Comparison of ENCODE assay signal across 8 cellular contexts in the genomic region with DNA sequence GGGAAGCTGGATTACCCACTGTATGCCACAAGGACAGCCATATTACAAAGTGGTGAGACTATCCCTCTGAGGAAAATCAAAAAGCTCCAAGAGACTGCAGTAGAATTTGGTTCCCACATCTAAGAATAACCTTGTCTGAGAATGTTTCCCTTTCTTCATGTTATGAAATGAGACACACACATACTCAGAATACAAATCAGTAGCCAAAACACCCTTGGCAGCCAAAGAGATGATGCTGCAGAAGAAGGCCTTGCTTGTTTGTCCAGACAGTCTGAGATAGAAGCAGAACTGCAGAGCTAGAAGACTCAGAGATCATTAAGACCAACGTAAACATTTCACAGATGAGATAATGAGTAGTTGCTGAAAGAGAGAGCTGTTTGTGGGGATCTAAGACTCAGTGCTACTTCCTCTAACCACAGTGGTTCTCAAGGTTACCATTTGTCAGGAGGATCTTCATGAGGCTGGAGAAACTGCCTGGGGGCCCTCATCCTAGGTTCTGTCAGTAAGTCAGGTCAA. TPM values are rescaled to one million over a fixed set of nuclear protein-coding genes. Genes with fewer than 3 reads are reported as not detected.
DNase-seq lines count a peak whose midpoint lies in the region; ATAC-seq and TF ChIP-seq lines count a peak whose summit lies in the region.

No MANE protein-coding gene starts in this region.

- TF ChIP-seq POLR2A in gastroesophageal sphincter (IDR thresholded peaks at IDR 0.05), result no peak

- H3K27ac ChIP-seq in gastroesophageal sphincter, result peak overlapping the region in 3 of 4 donors; percentile 29 to 39 (median 35)
- H3K27ac ChIP-seq in skin epidermis, result peak overlapping the region in 17 of 21 experiments; percentile 2 to 79 (median 49)

- ATAC-seq in GM21786 (IDR thresholded peaks at IDR 0.05; ENCODE audit: unreplicated experiment) (peak; percentile 55), T-helper 17 cell (no peak), gastroesophageal sphincter (peak; percentile 39), GM18511 (IDR thresholded peaks at IDR 0.05; ENCODE audit: unreplicated experiment) (no peak), HG03521 (IDR thresholded peaks at IDR 0.05; ENCODE audit: unreplicated experiment) (no peak), HG03280 (IDR thresholded peaks at IDR 0.05; ENCODE audit: unreplicated experiment) (no peak)

- H3K4me3 ChIP-seq in gastroesophageal sphincter (no peak overlapping the region), skin epidermis (no peak overlapping the region)

- TF ChIP-seq CTCF in gastroesophageal sphincter (IDR thresholded peaks at IDR 0.05), result no peak

- WGBS in gastroesophageal sphincter (ENCODE audit: low coverage in 1 of 2), 2 donors, result 20% methylated on average over 1 of the region's 1 CpG; no CpG with 5 or more reads in 1 of the 2 donors

- H3K27me3 ChIP-seq in gastroesophageal sphincter, result no peaks in the 10 kb centered on the region

- CTCF ChIA-PET in activated CD4-positive, alpha-beta memory T cell treated with anti-CD3 and anti-CD28 coated beads, Interleukin-2, amount 10 ng/mL, durations not matched to agents 7 days and 5 days (lab: Charles Lee), result interaction anchor here (0.6 to 2.1 kb wide), 4 partner anchors 64 to 196 kb away, joined by 3 to 12 read pairs (median 3); no protein-coding TSS in a partner anchor

- H3K27me3 Mint-ChIP-seq in T-helper 17 cell, result no peaks in the 10 kb centered on the region
- no peaks in the 10 kb centered on the region for H3K27me3 Mint-ChIP-seq in activated CD4-positive, alpha-beta memory T cell treated with anti-CD3 and anti-CD28 coated beads, Interleukin-2, amount 10 ng/mL, durations not matched to agents 7 days and 5 days

- peak overlapping the region; percentile 29 for H3K27ac Mint-ChIP-seq in T-helper 17 cell
- no peak overlapping the region for H3K27ac Mint-ChIP-seq in activated CD4-positive, alpha-beta memory T cell treated with anti-CD3 and anti-CD28 coated beads, Interleukin-2, amount 10 ng/mL, durations not matched to agents 7 days and 5 days

- H3K4me3 Mint-ChIP-seq in T-helper 17 cell, result no peak overlapping the region
- no peak overlapping the region for H3K4me3 Mint-ChIP-seq in activated CD4-positive, alpha-beta memory T cell treated with anti-CD3 and anti-CD28 coated beads, Interleukin-2, amount 10 ng/mL, durations not matched to agents 7 days and 5 days

- no peak for TF ChIP-seq EP300 in gastroesophageal sphincter (IDR thresholded peaks at IDR 0.05)

- H3K4me1 ChIP-seq in gastroesophageal sphincter, result peaks cover 0 to 22% (median 9%) of the 10 kb centered on the region in 3 donors

- H3K36me3 ChIP-seq in gastroesophageal sphincter, result peaks cover 0 to 35% of the 10 kb centered on the region in 2 donors

- DNase-seq in T-helper 17 cell, result no peak
- DNase-seq in activated CD4-positive, alpha-beta memory T cell treated with anti-CD3 and anti-CD28 coated beads, Interleukin-2, amount 10 ng/mL, durations not matched to agents 7 days and 5 days, result no peak

- H3K36me3 Mint-ChIP-seq in T-helper 17 cell (ENCODE audit: low read depth), result peaks cover 5% of the 10 kb centered on the region
- H3K36me3 Mint-ChIP-seq in activated CD4-positive, alpha-beta memory T cell treated with anti-CD3 and anti-CD28 coated beads, Interleukin-2, amount 10 ng/mL, durations not matched to agents 7 days and 5 days (ENCODE audit: low read depth), result peaks cover 7% of the 10 kb centered on the region

- H3K9me3 ChIP-seq in T-helper 17 cell (ENCODE audit: control insufficient read depth, low read length, poor library complexity, severe bottlenecking) (no peaks in the 10 kb centered on the region), gastroesophageal sphincter (no peaks in the 10 kb centered on the region)

- no peaks in the 10 kb centered on the region for H3K9me3 Mint-ChIP-seq in activated CD4-positive, alpha-beta memory T cell treated with anti-CD3 and anti-CD28 coated beads, Interleukin-2, amount 10 ng/mL, durations not matched to agents 7 days and 5 days

- POLR2A ChIA-PET in activated CD4-positive, alpha-beta memory T cell treated with anti-CD3 and anti-CD28 coated beads, Interleukin-2, amount 10 ng/mL, durations not matched to agents 7 days and 5 days (lab: Charles Lee), result interaction anchor here (1.0 to 1.5 kb wide), 3 partner anchors 13 to 30 kb away, joined by 3 read pairs; no protein-coding TSS in a partner anchor

- H3K4me1 Mint-ChIP-seq in T-helper 17 cell, result peaks cover 9% of the 10 kb centered on the region
- peaks cover 7% of the 10 kb centered on the region for H3K4me1 Mint-ChIP-seq in activated CD4-positive, alpha-beta memory T cell treated with anti-CD3 and anti-CD28 coated beads, Interleukin-2, amount 10 ng/mL, durations not matched to agents 7 days and 5 days

RNA-seq across cellular contexts. Expression of a gene that starts 38.8 kb away (rescaled TPM):
- total RNA-seq in T-helper 17 cell (100 to 1,000 TPM; 139 to 169 TPM), gastroesophageal sphincter (1 to 10 TPM; 2.3 to 5.7 (median 3.5) TPM)
- total RNA-seq in activated CD4-positive, alpha-beta memory T cell treated with anti-CD3 and anti-CD28 coated beads, Interleukin-2, amount 10 ng/mL, durations not matched to agents 7 days and 5 days, result 10 to 100 TPM; 26.0 to 27.3 TPM

Comparison
In these comparisons a context has a peak if more than half of its experiments do, and no peak if none do; other contexts are left out.
1. ATAC-seq: peak in GM21786 (single experiment) and gastroesophageal sphincter (single experiment); none in T-helper 17 cell (single experiment), GM18511 (single experiment), HG03521 (single experiment) and HG03280 (single experiment).
2. RNA of a gene that starts 38.8 kb away (total RNA-seq): 139 to 169 TPM in T-helper 17 cell; 26.0 to 27.3 TPM in activated CD4-positive, alpha-beta memory T cell treated with anti-CD3 and anti-CD28 coated beads, Interleukin-2, amount 10 ng/mL, durations not matched to agents 7 days and 5 days and 2.3 to 5.7 TPM in gastroesophageal sphincter; every median in the first group is over 4 times any median in the second.